In genomic region chr10:103555712-103556111, GRCh38 we compare ENCODE assay signal across 11 cellular contexts.
DNase-seq lines count a peak whose midpoint lies in the region; ATAC-seq and TF ChIP-seq lines count a peak whose summit lies in the region.
"Had no signal": no experiment of that assay in that cellular context is flagged by ENCODE, and none has a peak within 500 bp of the region (broad histone marks: within the 10 kb centered on the region; RNA-seq: fewer than 3 reads in every experiment).

No MANE protein-coding gene starts in this region.

- H3K9me3 ChIP-seq in BLaER1 treated with 17β-estradiol and CSF1 and Interleukin-3, amounts not matched to agents 10 nM and 100 nM (replicated peaks in 1 of 11) = peaks cover 0 to 24% (median 1%) of the 10 kb centered on the region in 11 experiments; a peak in 12 of 22 replicates
- H3K9me3 ChIP-seq in HUES64 (ENCODE audit: insufficient read depth, low read depth, low read length) = no peaks in the 10 kb centered on the region
- H3K9me3 ChIP-seq in endodermal cell (ENCODE audit: control insufficient read depth, low read length) = no peaks in the 10 kb centered on the region
- H3K9me3 ChIP-seq in parathyroid adenoma (ENCODE audit: control insufficient read depth, low read length) = no peaks in the 10 kb centered on the region

- peaks cover 53% of the 10 kb centered on the region for H3K27me3 Mint-ChIP-seq in endodermal cell (ENCODE audit: insufficient read depth)

- H3K4me1 Mint-ChIP-seq in endodermal cell = peaks cover 3% of the 10 kb centered on the region

- peaks cover 17% of the 10 kb centered on the region for H3K9me3 Mint-ChIP-seq in endodermal cell

- DNase-seq in endodermal cell (no peak), GF-D8 (lab: John Stamatoyannopoulos, UW) (no peak), NCI-H774 (lab: John Stamatoyannopoulos, UW) (no peak)
- DNase-seq: activated T-cell treated with anti-CD3 and anti-CD28 coated beads for 4 hours, NCI-H187, SIG-M5 had no signal

- peak overlapping the region; percentile 75 for H2AFZ ChIP-seq in parathyroid adenoma

- TF ChIP-seq CTCF in endodermal cell (conservative IDR thresholded peaks at IDR 0.05) = no peak
- TF ChIP-seq CTCF in parathyroid adenoma (IDR thresholded peaks at IDR 0.05) = no peak

- peaks cover 11 to 26% (median 19%) of the 10 kb centered on the region in 11 experiments; a peak in 21 of 22 replicates for H3K27me3 ChIP-seq in BLaER1 treated with 17β-estradiol and CSF1 and Interleukin-3, amounts not matched to agents 10 nM and 100 nM
- H3K27me3 ChIP-seq in HUES64 (ENCODE audit: insufficient read depth, low read length) (peaks cover 31% of the 10 kb centered on the region), endodermal cell (ENCODE audit: control insufficient read depth, insufficient read depth, low read length, poor library complexity, severe bottlenecking) (peaks cover 35% of the 10 kb centered on the region), parathyroid adenoma (ENCODE audit: control insufficient read depth, insufficient read depth, low read length) (no peaks in the 10 kb centered on the region)

- no peaks in the 10 kb centered on the region for H3K36me3 ChIP-seq in BLaER1 treated with 17β-estradiol and CSF1 and Interleukin-3, amounts not matched to agents 10 nM and 100 nM
- H3K36me3 ChIP-seq in HUES64 (ENCODE audit: insufficient read depth, low read length) (no peaks in the 10 kb centered on the region), endodermal cell (ENCODE audit: control insufficient read depth, insufficient read depth, low read length) (no peaks in the 10 kb centered on the region), parathyroid adenoma (ENCODE audit: control insufficient read depth, insufficient read depth, low read length) (no peaks in the 10 kb centered on the region)

- H3K4me2 ChIP-seq in BLaER1 treated with 17β-estradiol and CSF1 and Interleukin-3, amounts not matched to agents 10 nM and 100 nM = peak overlapping the region; percentile 77 to 96 (median 87)
- H3K4me2 ChIP-seq in parathyroid adenoma (ENCODE audit: low read length) = peak overlapping the region; percentile 69

- H3K9ac ChIP-seq in BLaER1 treated with 17β-estradiol and CSF1 and Interleukin-3, amounts not matched to agents 10 nM and 100 nM = peak overlapping the region in 10 of 11 experiments; percentile 0 to 64 (median 54); a peak in 17 of 22 replicates
- H3K9ac ChIP-seq in HUES64 (ENCODE audit: low read depth, low read length) (no peak overlapping the region), endodermal cell (ENCODE audit: extremely low read depth, low read length, poor library complexity, severe bottlenecking) (no peak overlapping the region), parathyroid adenoma (peak overlapping the region; percentile 53)

- peak overlapping the region; percentile 55 for H3K4me3 Mint-ChIP-seq in endodermal cell

- H3K36me3 Mint-ChIP-seq in endodermal cell (ENCODE audit: low read depth) = no peaks in the 10 kb centered on the region

- peak overlapping the region; percentile 41 to 71 (median 53); a peak in 18 of 20 replicates for H3K4me3 ChIP-seq in BLaER1 treated with 17β-estradiol and CSF1 and Interleukin-3, amounts not matched to agents 10 nM and 100 nM
- H3K4me3 ChIP-seq in HUES64 (ENCODE audit: low read length) (peak overlapping the region; percentile 42), endodermal cell (ENCODE audit: low read length) (peak overlapping the region; percentile 23), parathyroid adenoma (ENCODE audit: low read depth, low read length) (no peak overlapping the region)

- no peak for ATAC-seq in GM21381 (IDR thresholded peaks at IDR 0.05; ENCODE audit: unreplicated experiment)
- ATAC-seq in GM21360 (IDR thresholded peaks at IDR 0.05; ENCODE audit: unreplicated experiment) = no peak

- H3K79me2 ChIP-seq in parathyroid adenoma = peaks cover 14% of the 10 kb centered on the region

- WGBS in HUES64 = 89% methylated on average over 11 of the region's 11 CpGs
- WGBS in endodermal cell (ENCODE audit: insufficient coverage in 1 of 2, insufficient read length in 1 of 2), 2 experiments = 89 to 90% methylated on average over 8 to 11 of the region's 11 CpGs

- no peak overlapping the region for H3K27ac Mint-ChIP-seq in endodermal cell

- peaks cover 0 to 12% (median 0%) of the 10 kb centered on the region in 11 experiments; a peak in 7 of 22 replicates for H4K20me1 ChIP-seq in BLaER1 treated with 17β-estradiol and CSF1 and Interleukin-3, amounts not matched to agents 10 nM and 100 nM

- H3K27ac ChIP-seq in BLaER1 treated with 17β-estradiol and CSF1 and Interleukin-3, amounts not matched to agents 10 nM and 100 nM = no peak overlapping the region
- H3K27ac ChIP-seq in HUES64 (ENCODE audit: low read depth, low read length) (no peak overlapping the region), endodermal cell (ENCODE audit: low read depth, low read length) (no peak overlapping the region), parathyroid adenoma (no peak overlapping the region)

- H3K4me1 ChIP-seq in BLaER1 treated with 17β-estradiol and CSF1 and Interleukin-3, amounts not matched to agents 10 nM and 100 nM = peaks cover 63 to 90% (median 80%) of the 10 kb centered on the region in 10 experiments
- peaks cover 3% of the 10 kb centered on the region; the same call in 1 of the 2 replicates for H3K4me1 ChIP-seq in HUES64 (ENCODE audit: insufficient read depth, low read length)
- no peaks in the 10 kb centered on the region for H3K4me1 ChIP-seq in endodermal cell (ENCODE audit: control insufficient read depth, insufficient read depth, low read length)
- H3K4me1 ChIP-seq in parathyroid adenoma = peaks cover 21% of the 10 kb centered on the region

Comparison
In these comparisons a context has a peak if more than half of its experiments do, and no peak if none do; other contexts are left out.
1. H3K9ac ChIP-seq: peak in BLaER1 treated with 17β-estradiol and CSF1 and Interleukin-3, amounts not matched to agents 10 nM and 100 nM (10 of 11) and parathyroid adenoma (single experiment); none in HUES64 (single experiment) and endodermal cell (single experiment).